ENCODE assay signal across 8 cellular contexts in genomic region chr2:101704046-101704466, GRCh38. TPM values are rescaled to one million over a fixed set of nuclear protein-coding genes. Genes with fewer than 3 reads are reported as not detected.
A peak's percentile ranks its signal among the peaks of the same experiment; 100 is the strongest.
DNase-seq lines count a peak whose midpoint lies in the region; ATAC-seq and TF ChIP-seq lines count a peak whose summit lies in the region.

No MANE protein-coding gene starts in this region.

- no peaks in the 10 kb centered on the region for H3K9me3 Mint-ChIP-seq in endodermal cell

- intact Hi-C loops in IMR-90 (cut with micrococcal nuclease), result no loop called here
- intact Hi-C loops in mammary epithelial cell (cut with micrococcal nuclease), result no loop called here
- intact Hi-C loops in stomach (cut with DNase I; ENCODE audit: low total_unique reads), result no loop called here

- H2AK5ac ChIP-seq in IMR-90 (ENCODE audit: low read depth, low read length) (0 out of 2 replicates have a peak overlapping the region, but pooled peaks have one; percentile 1), mesenchymal stem cell (ENCODE audit: low read length, severe bottlenecking) (no peak overlapping the region)

- H3K79me1 ChIP-seq in IMR-90 (ENCODE audit: low read depth in 1 of 2, low read length in 2 of 2) (peaks cover 0 to 47% of the 10 kb centered on the region in 2 experiments; a peak in 2 of 4 replicates), mesenchymal stem cell (replicated peaks; ENCODE audit: low read length, poor library complexity, severe bottlenecking) (no peaks in the 10 kb centered on the region)

- CTCF ChIA-PET in IMR-90 (lab: Yijun Ruan, JAX) (interaction anchor here (0.6 kb wide), 1 partner anchor 189 kb away, joined by 3 read pairs; no protein-coding TSS in a partner anchor), mammary epithelial cell (lab: Charles Lee; ENCODE audit: low non-redundant PET) (interaction anchor here (0.7 kb wide), 1 partner anchor 21 kb away, joined by 5 read pairs; no protein-coding TSS in a partner anchor)

- ATAC-seq in IMR-90 (ENCODE audit: low read depth) (peak; percentile 53), GM21423 (IDR thresholded peaks at IDR 0.05; ENCODE audit: unreplicated experiment) (no peak)

- H3K4me3 ChIP-seq in ACC112 (ENCODE audit: low read depth, low read length), result no peak overlapping the region
- H3K4me3 ChIP-seq in IMR-90 (ENCODE audit: insufficient read depth, low read depth, low read length), result no peak overlapping the region
- no peak overlapping the region for H3K4me3 ChIP-seq in mammary epithelial cell (replicated peaks in 1 of 3; ENCODE audit: insufficient read depth in 1 of 3, low read depth in 2 of 3, low read length in 3 of 3)
- no peak overlapping the region for H3K4me3 ChIP-seq in mesenchymal stem cell (ENCODE audit: insufficient read depth in 1 of 2, low read depth in 1 of 2, low read length in 2 of 2)
- no peak overlapping the region for H3K4me3 ChIP-seq in stomach
- H3K4me3 ChIP-seq in endodermal cell (ENCODE audit: low read length), result no peak overlapping the region

- peaks cover 15% of the 10 kb centered on the region for H3K9me1 ChIP-seq in IMR-90 (ENCODE audit: insufficient read depth, low read length)

- TF ChIP-seq POLR2A in IMR-90 (IDR thresholded peaks at IDR 0.05; ENCODE audit: low read depth, low read length), result no peak
- TF ChIP-seq POLR2A in stomach (IDR thresholded peaks at IDR 0.05), result no peak

- POLR2A ChIA-PET in IMR-90 (lab: Charles Lee; ENCODE audit: unreplicated experiment), result no interaction called here

- H2BK15ac ChIP-seq in IMR-90 (ENCODE audit: low read depth, low read length), result peak overlapping the region; percentile 25; the same call in 1 of the 3 replicates
- no peak overlapping the region for H2BK15ac ChIP-seq in mesenchymal stem cell (ENCODE audit: low read depth, poor library complexity, severe bottlenecking)

- H2AK9ac ChIP-seq in IMR-90 (replicated peaks; ENCODE audit: low read depth, low read length, poor library complexity), result peak overlapping the region; percentile 1

- no peak overlapping the region for H3K27ac Mint-ChIP-seq in endodermal cell

- peak overlapping the region; percentile 79 for H4K5ac ChIP-seq in IMR-90 (ENCODE audit: low read depth, low read length)

- H4K91ac ChIP-seq in IMR-90 (ENCODE audit: insufficient read depth, low read depth, low read length), result peak overlapping the region; percentile 37
- no peak overlapping the region for H4K91ac ChIP-seq in mesenchymal stem cell (ENCODE audit: low read length)

- TF ChIP-seq CTCF in IMR-90 (conservative IDR thresholded peaks at IDR 0.05; ENCODE audit: low read depth, low read length) (no peak), mammary epithelial cell (conservative IDR thresholded peaks at IDR 0.05 in 1 of 2, IDR thresholded peaks at IDR 0.05 in 1 of 2; ENCODE audit: extremely low read depth in 1 of 2, insufficient read depth in 1 of 2, low read depth in 1 of 2, low read length in 2 of 2) (peak in 1 of 2 donors; percentile 4), stomach (IDR thresholded peaks at IDR 0.05) (no peak), endodermal cell (conservative IDR thresholded peaks at IDR 0.05) (no peak)

- dilution Hi-C loops in IMR-90 (cut with HindIII; ENCODE audit: low sequenced_read_pairs, unreplicated experiment) (no loop called here), mammary epithelial cell (cut with HindIII; ENCODE audit: low sequenced_read_pairs) (no loop called here)

- H3K9me3 ChIP-seq in IMR-90 (ENCODE audit: control insufficient read depth, insufficient read depth, low read length), result no peaks in the 10 kb centered on the region
- H3K9me3 ChIP-seq in mammary epithelial cell (replicated peaks; ENCODE audit: insufficient read depth, low read length), result no peaks in the 10 kb centered on the region
- no peaks in the 10 kb centered on the region for H3K9me3 ChIP-seq in mesenchymal stem cell (ENCODE audit: control insufficient read depth, low read length)
- H3K9me3 ChIP-seq in stomach, result no peaks in the 10 kb centered on the region
- H3K9me3 ChIP-seq in endodermal cell (ENCODE audit: control insufficient read depth, low read length), result no peaks in the 10 kb centered on the region

- peaks cover 11% of the 10 kb centered on the region; the same call in 1 of the 2 replicates for H3K36me3 ChIP-seq in ACC112 (ENCODE audit: insufficient read depth, low read length)
- peaks cover 10% of the 10 kb centered on the region for H3K36me3 ChIP-seq in IMR-90 (ENCODE audit: control insufficient read depth, insufficient read depth, low read length)
- peaks cover 16% of the 10 kb centered on the region for H3K36me3 ChIP-seq in mammary epithelial cell (ENCODE audit: insufficient read depth, low read length)
- peaks cover 9 to 73% of the 10 kb centered on the region in 2 experiments for H3K36me3 ChIP-seq in mesenchymal stem cell (ENCODE audit: control insufficient read depth in 1 of 2, insufficient read depth in 2 of 2, low read depth in 1 of 2, low read length in 2 of 2)
- H3K36me3 ChIP-seq in stomach, result peaks cover 0 to 3% (median 0%) of the 10 kb centered on the region in 4 donors
- peaks cover 46% of the 10 kb centered on the region for H3K36me3 ChIP-seq in endodermal cell (ENCODE audit: control insufficient read depth, insufficient read depth, low read length)

- TF ChIP-seq EP300 in stomach (IDR thresholded peaks at IDR 0.05), result no peak

- peaks cover 9% of the 10 kb centered on the region for H3K4me1 Mint-ChIP-seq in endodermal cell

- H3K4me3 Mint-ChIP-seq in endodermal cell, result no peak overlapping the region

- DNase-seq in IMR-90 (peak; percentile 77), mammary epithelial cell (peak; percentile 77), mesenchymal stem cell (peak; percentile 71), stomach (no peak), endodermal cell (no peak), HPDE6-E6E7 (ENCODE audit: extremely low spot score) (no peak)

- BruUV-seq in IMR-90 (replicated peaks; lab: Mats Ljungman, UMichigan) (no TSS peak), mammary epithelial cell (replicated peaks; lab: Mats Ljungman, UMichigan) (no TSS peak)

- H2BK120ac ChIP-seq in IMR-90 (ENCODE audit: low read depth, low read length) (peak overlapping the region; percentile 67), mesenchymal stem cell (ENCODE audit: low read depth, low read length) (peak overlapping the region; percentile 94)

- H2AFZ ChIP-seq in ACC112 (ENCODE audit: low read length, unreplicated experiment), result no peak overlapping the region
- no peak overlapping the region for H2AFZ ChIP-seq in IMR-90 (replicated peaks; ENCODE audit: low read length, poor library complexity)
- no peak overlapping the region for H2AFZ ChIP-seq in mammary epithelial cell (ENCODE audit: low read depth, low read length)
- H2AFZ ChIP-seq in mesenchymal stem cell (ENCODE audit: low read depth, low read length), result no peak overlapping the region

- H3K56ac ChIP-seq in IMR-90 (ENCODE audit: extremely low read depth, insufficient read depth, low read length), result peak overlapping the region; percentile 28; the same call in 1 of the 2 replicates

- H3K79me2 ChIP-seq in ACC112 (ENCODE audit: control insufficient read depth, insufficient read depth, low read length, unreplicated experiment), result peaks cover 99% of the 10 kb centered on the region
- peaks cover 99% of the 10 kb centered on the region for H3K79me2 ChIP-seq in mammary epithelial cell (ENCODE audit: insufficient read depth, low read length)

- H2BK20ac ChIP-seq in IMR-90 (ENCODE audit: low read depth, low read length), result peak overlapping the region; percentile 89

- 100% methylated on average over 1 of the region's 1 CpG; no CpG with 5 or more reads in 1 of the 2 experiments for WGBS in IMR-90 (ENCODE audit: extremely low coverage in 2 of 2, insufficient read length in 1 of 2), 2 experiments
- 13% methylated on average over 1 of the region's 1 CpG for WGBS in mammary epithelial cell (ENCODE audit: low coverage, missing lambda C conversion rate)
- 67% methylated on average over 1 of the region's 1 CpG for WGBS in mesenchymal stem cell
- 58 to 80% (median 73%) methylated on average over 1 of the region's 1 CpG for WGBS in stomach, 5 donors
- 86 to 88% methylated on average over 1 of the region's 1 CpG for WGBS in endodermal cell (ENCODE audit: insufficient coverage in 1 of 2, insufficient read length in 1 of 2), 2 experiments

- H3K23ac ChIP-seq in IMR-90 (ENCODE audit: low read depth, low read length) (peak overlapping the region; percentile 49), mesenchymal stem cell (ENCODE audit: low read length in 2 of 2) (no peak overlapping the region)

- H3K4me1 ChIP-seq in ACC112 (ENCODE audit: control insufficient read depth, insufficient read depth, low read length, unreplicated experiment) (peaks cover 55% of the 10 kb centered on the region), IMR-90 (ENCODE audit: control insufficient read depth, insufficient read depth, low read length) (peaks cover 17% of the 10 kb centered on the region), mammary epithelial cell (ENCODE audit: insufficient read depth, low read length) (peaks cover 41% of the 10 kb centered on the region), mesenchymal stem cell (ENCODE audit: control insufficient read depth, insufficient read depth, low read depth, low read length) (peaks cover 2% of the 10 kb centered on the region), stomach (peaks cover 19 to 97% (median 49%) of the 10 kb centered on the region in 4 donors), endodermal cell (ENCODE audit: control insufficient read depth, insufficient read depth, low read length) (no peaks in the 10 kb centered on the region)

- in situ Hi-C loops in IMR-90 (cut with MboI; ENCODE audit: low sequenced_read_pairs) (no loop called here), mammary epithelial cell (cut with MboI; ENCODE audit: low sequenced_read_pairs in 2 of 2) (no loop called here)

- H4K8ac ChIP-seq in IMR-90 (ENCODE audit: low read depth in 2 of 2, low read length in 2 of 2) (peak overlapping the region in 1 of 2 experiments; percentile 89; a peak in 2 of 4 replicates), mesenchymal stem cell (ENCODE audit: low read length) (no peak overlapping the region)

- H3K27me3 ChIP-seq in ACC112 (ENCODE audit: insufficient read depth, low read length), result no peaks in the 10 kb centered on the region
- H3K27me3 ChIP-seq in IMR-90 (ENCODE audit: control insufficient read depth, insufficient read depth, low read length), result no peaks in the 10 kb centered on the region
- no peaks in the 10 kb centered on the region for H3K27me3 ChIP-seq in mammary epithelial cell (ENCODE audit: insufficient read depth, low read length)
- H3K27me3 ChIP-seq in mesenchymal stem cell (ENCODE audit: control insufficient read depth in 1 of 2, insufficient read depth in 1 of 2, low read length in 2 of 2), result no peaks in the 10 kb centered on the region
- H3K27me3 ChIP-seq in stomach, result no peaks in the 10 kb centered on the region
- no peaks in the 10 kb centered on the region for H3K27me3 ChIP-seq in endodermal cell (ENCODE audit: control insufficient read depth, insufficient read depth, low read length, poor library complexity, severe bottlenecking)

- no peak for TF ChIP-seq RAD21 in IMR-90 (IDR thresholded peaks at IDR 0.05; ENCODE audit: low read length)

- peaks cover 43% of the 10 kb centered on the region for H3K36me3 Mint-ChIP-seq in endodermal cell (ENCODE audit: low read depth)

- H3K27ac ChIP-seq in ACC112 (ENCODE audit: low read depth, low read length) (peak overlapping the region; percentile 72), IMR-90 (ENCODE audit: insufficient read depth, low read length) (peak overlapping the region; percentile 95), mammary epithelial cell (ENCODE audit: insufficient read depth, low read depth, low read length) (peak overlapping the region; percentile 26), mesenchymal stem cell (ENCODE audit: low read length, poor library complexity, severe bottlenecking) (peak overlapping the region; percentile 64), stomach (peak overlapping the region in 2 of 5 donors; percentile 11 to 43), endodermal cell (ENCODE audit: low read depth, low read length) (no peak overlapping the region)

- H3K9ac ChIP-seq in IMR-90 (ENCODE audit: low read depth, low read length), result no peak overlapping the region
- no peak overlapping the region for H3K9ac ChIP-seq in mammary epithelial cell (ENCODE audit: insufficient read depth, low read length)
- H3K9ac ChIP-seq in mesenchymal stem cell (ENCODE audit: low read length), result peak overlapping the region; percentile 84
- H3K9ac ChIP-seq in endodermal cell (ENCODE audit: extremely low read depth, low read length, poor library complexity, severe bottlenecking), result no peak overlapping the region

- H4K20me1 ChIP-seq in IMR-90 (ENCODE audit: insufficient read depth, low read length) (peaks cover 65% of the 10 kb centered on the region), mammary epithelial cell (ENCODE audit: insufficient read depth, low read length) (no peaks in the 10 kb centered on the region)

- H3K18ac ChIP-seq in IMR-90 (ENCODE audit: low read depth, low read length), result peak overlapping the region; percentile 75
- H3K18ac ChIP-seq in mesenchymal stem cell (ENCODE audit: low read depth in 1 of 2, low read length in 2 of 2), result no peak overlapping the region

- H2BK12ac ChIP-seq in mesenchymal stem cell (ENCODE audit: low read length in 2 of 2), result no peak overlapping the region

- no peaks in the 10 kb centered on the region for H3K27me3 Mint-ChIP-seq in endodermal cell (ENCODE audit: insufficient read depth)

- H3K4ac ChIP-seq in IMR-90 (ENCODE audit: low read depth, low read length) (peak overlapping the region; percentile 59), mesenchymal stem cell (ENCODE audit: low read depth in 1 of 2, low read length in 2 of 2) (no peak overlapping the region)

- H3K14ac ChIP-seq in IMR-90 (replicated peaks; ENCODE audit: low read depth, low read length) (peak overlapping the region; percentile 72), mesenchymal stem cell (ENCODE audit: low read length in 2 of 2) (no peak overlapping the region)

- no peak overlapping the region; the same call in 1 of the 2 replicates for H3K4me2 ChIP-seq in IMR-90 (ENCODE audit: low read depth, low read length)
- peak overlapping the region; percentile 58 for H3K4me2 ChIP-seq in mammary epithelial cell (ENCODE audit: insufficient read depth, low read depth, low read length)
- no peak overlapping the region for H3K4me2 ChIP-seq in mesenchymal stem cell (ENCODE audit: low read length, poor library complexity, severe bottlenecking)

- H2BK5ac ChIP-seq in IMR-90 (ENCODE audit: low read depth, low read length, poor library complexity, severe bottlenecking), result peak overlapping the region; percentile 94
- peak overlapping the region; percentile 36 for H2BK5ac ChIP-seq in mesenchymal stem cell (ENCODE audit: low read depth, low read length, poor library complexity, severe bottlenecking)

RNA-seq across cellular contexts. Expression of gene MAP4K4, which starts 6.5 kb away (rescaled TPM):
- total RNA-seq in IMR-90 (2012; rRNA removed) (124 and 130 TPM in 2 replicates), mammary epithelial cell (100 to 1,000 TPM in 1 of 2 donors, 10 to 100 TPM in 1; 65.2 to 212 TPM), stomach (10 to 100 TPM; 15.6 to 71.6 (median 29.0) TPM), endodermal cell (100 to 1,000 TPM; 130 to 142 TPM)
- polyA plus RNA-seq in IMR-90 (2012; rRNA removed) (80.8 and 89.4 TPM in 2 replicates), mammary epithelial cell (119 TPM), stomach (10 to 100 TPM in 2 of 3 donors, 1 to 10 TPM in 1; 9.6 to 41.8 (median 18.6) TPM)
- 39.5 and 39.9 TPM in 2 replicates for polyA plus RNA-seq in IMR-90 (2012; cell fraction: cytosol; rRNA removed)
- polyA plus RNA-seq in IMR-90 (2012; cell fraction: nucleus; rRNA removed; ENCODE audit: low replicate concordance), result 90.5 and 219 TPM in 2 replicates
- polyA minus RNA-seq in mammary epithelial cell, result 294 TPM
- 135 TPM for polyA plus RNA-seq in mesenchymal stem cell (2013, experiment 1 of 2)
- polyA plus RNA-seq in mesenchymal stem cell (2013, experiment 2 of 2), result 130 TPM
- 156 TPM for polyA plus RNA-seq in endodermal cell (2013, experiment 1 of 2)
- 139 TPM for polyA plus RNA-seq in endodermal cell (2013, experiment 2 of 2)

Comparison
In these comparisons a context has a peak if more than half of its experiments do, and no peak if none do; other contexts are left out.
1. DNase-seq: peak in IMR-90 (single experiment), mammary epithelial cell (single experiment) and mesenchymal stem cell (single experiment); none in stomach (single experiment), endodermal cell (single experiment) and HPDE6-E6E7 (single experiment).